Comparison of ENCODE assay signal across 1 cellular context in the genomic region with DNA sequence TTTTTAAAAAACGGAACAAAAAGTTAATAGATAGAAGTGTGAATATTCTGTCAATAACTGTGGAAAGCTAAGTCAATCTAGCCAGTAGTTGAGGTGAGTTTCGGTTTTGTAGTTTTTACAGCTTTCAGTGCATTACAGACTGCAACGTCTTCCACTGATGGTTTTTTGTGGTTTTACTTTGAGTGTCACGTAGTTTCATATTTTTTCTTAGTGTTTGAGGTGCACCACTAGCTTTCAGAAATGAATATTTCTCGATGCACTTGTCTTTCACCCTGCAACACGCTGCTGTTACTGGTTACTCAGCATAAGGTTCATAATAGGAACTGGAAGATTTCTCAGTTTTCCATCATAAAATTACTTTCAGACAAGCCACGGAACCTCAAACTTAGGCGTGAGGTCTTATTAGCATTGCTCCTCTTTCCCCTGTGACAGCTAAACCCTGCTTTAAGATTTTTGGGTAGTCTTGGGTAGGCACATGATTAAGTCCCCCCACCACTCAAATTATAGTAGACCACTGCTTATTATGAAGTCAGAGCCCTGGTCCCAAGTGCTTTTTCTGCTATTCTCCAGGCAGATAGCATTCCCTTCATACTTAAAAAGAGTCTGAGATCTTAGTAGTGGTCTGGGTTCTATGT.
TF ChIP-seq lines count a peak whose summit lies in the region.

No MANE protein-coding gene starts in this region.

TF ChIP-seq in H1, 55 proteins besides CTCF, POLR2A, EP300 and RAD21 (continued from another document):
- no peak for TF ChIP-seq USF2 (IDR thresholded peaks at IDR 0.05; ENCODE audit: low read length)
- no peak for TF ChIP-seq TEAD4 (IDR thresholded peaks at IDR 0.05; ENCODE audit: low read depth, low read length)
